In the genomic region with DNA sequence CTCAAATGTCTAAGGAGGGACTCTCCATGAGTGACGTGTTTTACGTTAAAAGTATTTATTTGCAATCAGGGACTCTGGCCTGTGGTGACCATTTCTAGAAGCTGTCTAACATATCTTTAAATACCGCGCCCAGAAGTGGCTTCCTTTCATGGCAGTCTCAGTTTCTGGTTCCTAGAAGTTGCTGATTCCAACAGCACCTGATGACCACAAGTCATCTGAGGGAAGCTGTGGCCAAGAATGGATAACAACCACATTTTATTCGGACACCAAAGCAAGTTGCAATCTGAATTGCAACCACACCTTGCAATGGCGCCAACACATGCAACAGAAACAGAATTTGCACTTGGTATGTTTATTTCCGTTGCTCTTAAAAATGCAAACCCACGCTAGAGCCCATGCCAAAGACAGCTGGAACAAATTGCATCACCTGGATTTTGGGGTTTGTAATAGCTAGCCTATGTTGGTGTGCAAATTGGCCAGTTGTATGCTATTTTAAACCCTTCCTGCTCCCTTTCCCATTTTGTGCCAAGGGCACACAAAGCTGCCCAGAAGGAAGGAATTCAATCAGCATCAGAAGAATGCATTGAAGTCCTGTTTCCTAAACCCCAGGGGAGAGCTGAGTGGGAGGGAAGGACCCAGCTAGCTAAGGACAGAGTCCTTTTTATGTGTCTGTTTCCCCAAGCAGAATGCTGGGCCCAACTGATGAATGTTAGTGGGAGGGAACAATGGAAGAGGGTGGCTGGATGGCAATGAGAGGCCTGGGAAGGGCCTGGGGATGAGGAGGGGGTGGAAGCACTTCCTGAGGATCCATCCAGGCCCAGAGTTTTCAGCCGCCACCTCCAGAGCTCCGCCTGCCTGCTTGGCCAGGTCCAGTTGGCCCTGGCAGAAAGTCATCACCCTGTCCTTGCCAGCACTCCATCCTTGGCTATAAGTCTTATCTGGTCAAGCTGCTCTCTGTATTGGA, we compare ENCODE assay signal across 1 cellular context.
TF ChIP-seq lines count a peak whose summit lies in the region.

No MANE protein-coding gene starts in this region.

TF ChIP-seq in WTC11, 78 proteins besides CTCF, POLR2A, EP300 and RAD21:
- TF ChIP-seq, protein P1, sequence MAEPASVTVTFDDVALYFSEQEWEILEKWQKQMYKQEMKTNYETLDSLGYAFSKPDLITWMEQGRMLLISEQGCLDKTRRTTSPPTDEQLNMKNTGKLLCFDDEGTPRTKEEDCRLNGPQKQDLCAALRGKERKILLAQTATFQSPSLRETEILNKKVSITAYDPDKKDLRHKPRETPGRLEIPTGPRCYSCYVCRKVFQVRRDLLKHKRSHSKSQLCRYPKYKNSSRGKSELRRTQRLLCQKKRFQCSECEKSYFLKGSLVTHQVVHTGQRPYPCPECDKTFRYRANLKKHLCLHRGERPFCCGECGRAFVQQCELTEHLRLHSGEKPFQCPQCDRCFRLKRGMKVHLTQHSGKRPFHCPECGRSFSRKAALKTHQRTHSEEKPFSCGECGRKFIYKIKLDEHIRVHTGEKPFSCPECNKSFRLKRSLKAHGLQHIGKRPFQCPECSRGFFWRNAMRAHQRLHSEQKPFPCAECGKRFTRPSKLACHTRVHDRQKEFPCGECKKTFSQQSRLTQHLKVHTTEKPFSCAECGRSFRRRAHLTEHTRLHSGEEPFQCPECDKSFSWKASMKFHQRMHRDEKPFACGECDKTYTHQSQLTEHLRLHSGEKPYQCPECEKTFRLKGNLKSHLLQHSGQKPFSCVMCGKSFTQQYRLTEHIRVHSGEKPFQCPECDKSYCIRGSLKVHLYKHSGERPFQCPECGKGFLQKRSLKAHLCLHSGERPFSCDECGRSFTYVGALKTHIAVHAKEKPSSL (CRISPR knock-in tag; conservative IDR thresholded peaks at IDR 0.05): no peak
- TF ChIP-seq, protein P2, sequence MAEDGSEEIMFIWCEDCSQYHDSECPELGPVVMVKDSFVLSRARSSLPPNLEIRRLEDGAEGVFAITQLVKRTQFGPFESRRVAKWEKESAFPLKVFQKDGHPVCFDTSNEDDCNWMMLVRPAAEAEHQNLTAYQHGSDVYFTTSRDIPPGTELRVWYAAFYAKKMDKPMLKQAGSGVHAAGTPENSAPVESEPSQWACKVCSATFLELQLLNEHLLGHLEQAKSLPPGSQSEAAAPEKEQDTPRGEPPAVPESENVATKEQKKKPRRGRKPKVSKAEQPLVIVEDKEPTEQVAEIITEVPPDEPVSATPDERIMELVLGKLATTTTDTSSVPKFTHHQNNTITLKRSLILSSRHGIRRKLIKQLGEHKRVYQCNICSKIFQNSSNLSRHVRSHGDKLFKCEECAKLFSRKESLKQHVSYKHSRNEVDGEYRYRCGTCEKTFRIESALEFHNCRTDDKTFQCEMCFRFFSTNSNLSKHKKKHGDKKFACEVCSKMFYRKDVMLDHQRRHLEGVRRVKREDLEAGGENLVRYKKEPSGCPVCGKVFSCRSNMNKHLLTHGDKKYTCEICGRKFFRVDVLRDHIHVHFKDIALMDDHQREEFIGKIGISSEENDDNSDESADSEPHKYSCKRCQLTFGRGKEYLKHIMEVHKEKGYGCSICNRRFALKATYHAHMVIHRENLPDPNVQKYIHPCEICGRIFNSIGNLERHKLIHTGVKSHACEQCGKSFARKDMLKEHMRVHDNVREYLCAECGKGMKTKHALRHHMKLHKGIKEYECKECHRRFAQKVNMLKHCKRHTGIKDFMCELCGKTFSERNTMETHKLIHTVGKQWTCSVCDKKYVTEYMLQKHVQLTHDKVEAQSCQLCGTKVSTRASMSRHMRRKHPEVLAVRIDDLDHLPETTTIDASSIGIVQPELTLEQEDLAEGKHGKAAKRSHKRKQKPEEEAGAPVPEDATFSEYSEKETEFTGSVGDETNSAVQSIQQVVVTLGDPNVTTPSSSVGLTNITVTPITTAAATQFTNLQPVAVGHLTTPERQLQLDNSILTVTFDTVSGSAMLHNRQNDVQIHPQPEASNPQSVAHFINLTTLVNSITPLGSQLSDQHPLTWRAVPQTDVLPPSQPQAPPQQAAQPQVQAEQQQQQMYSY (CRISPR knock-in tag; IDR thresholded peaks at IDR 0.05): peak; percentile 73
- peak; percentile 22; the same call in 1 of the 2 replicates for TF ChIP-seq ETV6 (CRISPR knock-in tag; IDR thresholded peaks at IDR 0.05)
- no peak for TF ChIP-seq CREM (CRISPR knock-in tag; IDR thresholded peaks at IDR 0.05)
- peak; percentile 59; the same call in 1 of the 2 replicates for TF ChIP-seq TEAD1 (CRISPR knock-in tag; IDR thresholded peaks at IDR 0.05)
